14 cellular contexts compared by ENCODE assay signal in genomic region chr3:71311320-71312046, GRCh38.
DNase-seq lines count a peak whose midpoint lies in the region; ATAC-seq, FAIRE-seq and TF ChIP-seq lines count a peak whose summit lies in the region.
"Had no signal": no experiment of that assay in that cellular context is flagged by ENCODE, and none has a peak within 500 bp of the region (broad histone marks: within the 10 kb centered on the region; RNA-seq: fewer than 3 reads in every experiment).

No MANE protein-coding gene starts in this region.

- no peak overlapping the region for H2AFZ ChIP-seq in osteoblast (ENCODE audit: low read length)
- H2AFZ ChIP-seq: PC-9 had no signal

- H3K9me3 Mint-ChIP-seq in CD8-positive, alpha-beta T cell, result no peaks in the 10 kb centered on the region
- no peaks in the 10 kb centered on the region for H3K9me3 Mint-ChIP-seq in dendritic cell treated with granulocyte-macrophage colony-stimulating factor and Interleukin-4, amounts not matched to agents 40 ng/mL and 50 ng/mL, for 4 days

- FAIRE-seq in urothelium cell line (lab: Jason Lieb, UNC), result no peak
- FAIRE-seq: GM12891, pancreas had no signal

- no peaks in the 10 kb centered on the region for H3K36me3 ChIP-seq in CD8-positive, alpha-beta T cell (ENCODE audit: insufficient read depth, low read length)
- H3K36me3 ChIP-seq in osteoblast (ENCODE audit: insufficient read depth, low read length) (no peaks in the 10 kb centered on the region), BE2C (no peaks in the 10 kb centered on the region), WERI-Rb-1 (no peaks in the 10 kb centered on the region)
- H3K36me3 ChIP-seq: pancreas had no signal

- H3K27me3 ChIP-seq in CD8-positive, alpha-beta T cell (ENCODE audit: insufficient read depth, low read length), result no peaks in the 10 kb centered on the region
- H3K27me3 ChIP-seq in osteoblast (ENCODE audit: insufficient read depth, low read length) (no peaks in the 10 kb centered on the region), BE2C (no peaks in the 10 kb centered on the region), WERI-Rb-1 (ENCODE audit: insufficient read depth, low read depth, severe bottlenecking) (no peaks in the 10 kb centered on the region)
- H3K27me3 ChIP-seq: dorsolateral prefrontal cortex, pancreas had no signal

- POLR2A ChIA-PET in CD8-positive, alpha-beta T cell (lab: Charles Lee), result interaction anchor here (0.7 to 2.0 kb wide), 4 partner anchors 25 to 182 kb away, joined by 3 to 4 read pairs (median 3); no protein-coding TSS in a partner anchor

- H3K4me1 ChIP-seq in CD8-positive, alpha-beta T cell (ENCODE audit: insufficient read depth, low read length), result peaks cover 75% of the 10 kb centered on the region
- peaks cover 12% of the 10 kb centered on the region for H3K4me1 ChIP-seq in osteoblast (ENCODE audit: insufficient read depth, low read length)
- H3K4me1 ChIP-seq in BE2C, result no peaks in the 10 kb centered on the region
- H3K4me1 ChIP-seq: pancreas had no signal

- no peaks in the 10 kb centered on the region for H3K9me3 ChIP-seq in CD8-positive, alpha-beta T cell (ENCODE audit: low read length)
- no peaks in the 10 kb centered on the region for H3K9me3 ChIP-seq in osteoblast (ENCODE audit: low read depth, low read length)
- H3K9me3 ChIP-seq in BE2C, result no peaks in the 10 kb centered on the region
- no peaks in the 10 kb centered on the region for H3K9me3 ChIP-seq in WERI-Rb-1 (ENCODE audit: severe bottlenecking)
- H3K9me3 ChIP-seq: pancreas had no signal

- no peaks in the 10 kb centered on the region for H3K27me3 Mint-ChIP-seq in CD8-positive, alpha-beta T cell (ENCODE audit: low read depth)
- no peaks in the 10 kb centered on the region for H3K27me3 Mint-ChIP-seq in dendritic cell treated with granulocyte-macrophage colony-stimulating factor and Interleukin-4, amounts not matched to agents 40 ng/mL and 50 ng/mL, for 4 days

- peaks cover 7% of the 10 kb centered on the region for H3K36me3 Mint-ChIP-seq in CD8-positive, alpha-beta T cell
- no peaks in the 10 kb centered on the region for H3K36me3 Mint-ChIP-seq in dendritic cell treated with granulocyte-macrophage colony-stimulating factor and Interleukin-4, amounts not matched to agents 40 ng/mL and 50 ng/mL, for 4 days (ENCODE audit: low read depth)

- DNase-seq in CD8-positive, alpha-beta T cell, result no peak
- DNase-seq in M059J (ENCODE audit: low read depth) (peak; percentile 44), osteoblast (ENCODE audit: insufficient read length, low spot score, missing footprints) (no peak), BE2C (no peak), WERI-Rb-1 (no peak), urothelium cell line (ENCODE audit: low spot score) (no peak), mesenteric fat pad (ENCODE audit: low spot score) (no peak)
- DNase-seq: NCI-H446, pancreas, PC-9 had no signal

- no peak overlapping the region for H3K4me2 ChIP-seq in osteoblast (ENCODE audit: insufficient read depth, low read length)
- H3K4me2 ChIP-seq: PC-9 had no signal

- TF ChIP-seq CTCF in CD8-positive, alpha-beta T cell (IDR thresholded peaks at IDR 0.05), result no peak
- TF ChIP-seq CTCF in osteoblast (IDR thresholded peaks at IDR 0.05; ENCODE audit: extremely low read depth, low read depth, low read length), result no peak
- no peak for TF ChIP-seq CTCF in BE2C (IDR thresholded peaks at IDR 0.05; ENCODE audit: low read depth, low read length)
- TF ChIP-seq CTCF in WERI-Rb-1 (IDR thresholded peaks at IDR 0.05; ENCODE audit: low read depth, low read length), result no peak

- H3K27ac Mint-ChIP-seq in CD8-positive, alpha-beta T cell, result peak overlapping the region; percentile 96
- peak overlapping the region; percentile 19 for H3K27ac Mint-ChIP-seq in dendritic cell treated with granulocyte-macrophage colony-stimulating factor and Interleukin-4, amounts not matched to agents 40 ng/mL and 50 ng/mL, for 4 days

- peaks cover 2% of the 10 kb centered on the region for H4K20me1 ChIP-seq in osteoblast (ENCODE audit: insufficient read depth, low read length)

- peaks cover 74% of the 10 kb centered on the region for H3K4me1 Mint-ChIP-seq in CD8-positive, alpha-beta T cell (ENCODE audit: low read depth)
- H3K4me1 Mint-ChIP-seq in dendritic cell treated with granulocyte-macrophage colony-stimulating factor and Interleukin-4, amounts not matched to agents 40 ng/mL and 50 ng/mL, for 4 days (ENCODE audit: low read depth), result peaks cover 15% of the 10 kb centered on the region

- ATAC-seq in CD8-positive, alpha-beta T cell, result no peak
- ATAC-seq: activated CD4-positive, CD25-positive, alpha-beta regulatory T cell treated with anti-CD3 and anti-CD28 coated beads, Interleukin-2, amount 50 U/mL, for 24 hours had no signal

- no peak overlapping the region for H3K4me3 ChIP-seq in CD8-positive, alpha-beta T cell (ENCODE audit: low read depth, low read length)
- H3K4me3 ChIP-seq in osteoblast (ENCODE audit: insufficient read depth, low read length) (no peak overlapping the region), BE2C (ENCODE audit: low read depth, low read length) (no peak overlapping the region), WERI-Rb-1 (ENCODE audit: low read depth, low read length) (no peak overlapping the region)
- H3K4me3 ChIP-seq: pancreas, PC-9 had no signal

- H3K4me3 Mint-ChIP-seq in CD8-positive, alpha-beta T cell, result no peak overlapping the region
- H3K4me3 Mint-ChIP-seq in dendritic cell treated with granulocyte-macrophage colony-stimulating factor and Interleukin-4, amounts not matched to agents 40 ng/mL and 50 ng/mL, for 4 days, result no peak overlapping the region

- peaks cover 55% of the 10 kb centered on the region for H3K79me2 ChIP-seq in osteoblast (ENCODE audit: insufficient read depth, low read length)

- intact Hi-C loops in CD8-positive, alpha-beta T cell (cut with DNase I, micrococcal nuclease), result loop anchor here in 1 of 2 experiments (5.0 kb wide), 1 partner anchor 186 kb away; no protein-coding TSS in a partner anchor
- intact Hi-C loops in dendritic cell treated with granulocyte-macrophage colony-stimulating factor and Interleukin-4, amounts not matched to agents 40 ng/mL and 50 ng/mL, for 4 days (cut with micrococcal nuclease), result no loop called here

- no peak overlapping the region for H3K27ac ChIP-seq in CD8-positive, alpha-beta T cell (ENCODE audit: low read depth, low read length)
- H3K27ac ChIP-seq in osteoblast (ENCODE audit: low read depth, low read length) (peak overlapping the region; percentile 61), WERI-Rb-1 (no peak overlapping the region)
- H3K27ac ChIP-seq: pancreas, PC-9 had no signal

- CTCF ChIA-PET in CD8-positive, alpha-beta T cell (lab: Charles Lee), result interaction anchor here (0.7 kb wide), 2 partner anchors 200 to 272 kb away, joined by 3 read pairs; partner anchors contain the start of gene FOXP1
